14 cellular contexts compared by ENCODE assay signal in the genomic region with DNA sequence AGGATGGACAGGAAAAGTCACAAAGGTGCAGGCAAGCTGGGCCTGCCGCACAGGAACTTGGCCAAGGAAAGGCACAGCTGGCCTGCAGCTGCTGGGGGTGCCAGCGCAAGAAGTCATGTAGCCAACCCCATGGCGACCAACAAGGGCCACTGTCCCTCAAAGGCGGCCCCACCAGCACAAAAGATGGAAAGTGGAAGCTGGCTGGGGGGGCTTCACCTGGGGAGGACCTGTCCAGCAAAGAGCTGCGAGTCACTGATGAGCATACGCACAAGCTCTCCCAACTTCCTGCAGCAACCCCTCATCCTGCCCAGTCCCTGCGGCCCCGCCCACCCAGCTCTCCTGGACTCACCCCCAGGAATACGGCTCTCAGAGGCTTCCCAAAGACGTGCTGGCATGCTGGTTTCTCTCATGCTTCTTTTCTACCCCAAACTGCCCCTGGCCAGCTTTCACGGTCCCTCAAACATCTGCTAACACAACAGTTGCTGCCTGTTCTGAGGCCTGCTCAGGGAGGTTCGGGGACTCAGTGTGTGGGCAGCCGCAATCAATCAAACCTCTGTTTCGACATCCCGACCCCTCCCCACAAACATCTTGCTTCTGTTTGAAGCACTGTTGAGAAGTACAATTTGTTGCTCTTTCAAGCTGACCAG.
DNase-seq lines count a peak whose midpoint lies in the region; ATAC-seq and TF ChIP-seq lines count a peak whose summit lies in the region.
"Had no signal": no experiment of that assay in that cellular context is flagged by ENCODE, and none has a peak within 500 bp of the region (broad histone marks: within the 10 kb centered on the region; RNA-seq: fewer than 3 reads in every experiment).

No MANE protein-coding gene starts in this region.

- H3K27me3 ChIP-seq in esophagus muscularis mucosa = no peaks in the 10 kb centered on the region

- no peak for TF ChIP-seq POLR2A in esophagus muscularis mucosa (IDR thresholded peaks at IDR 0.05; ENCODE audit: low read depth)

- H3K4me3 Mint-ChIP-seq in T-helper 17 cell (peak overlapping the region; percentile 89), glutamatergic neuron (ENCODE audit: unreplicated experiment) (no peak overlapping the region)

- peak overlapping the region in 11 of 21 experiments; percentile 24 to 85 (median 78) for H3K27ac ChIP-seq in skin epidermis
- no peak overlapping the region for H3K27ac ChIP-seq in esophagus muscularis mucosa (replicated peaks in 1 of 4)

- H3K9me3 ChIP-seq in T-helper 17 cell (ENCODE audit: control insufficient read depth, low read length, poor library complexity, severe bottlenecking) (no peaks in the 10 kb centered on the region), esophagus muscularis mucosa (no peaks in the 10 kb centered on the region)

- H3K4me1 ChIP-seq in esophagus muscularis mucosa = peaks cover 91 to 100% (median 94%) of the 10 kb centered on the region in 4 donors

- H3K9me3 Mint-ChIP-seq in glutamatergic neuron (ENCODE audit: unreplicated experiment) = peaks cover 6% of the 10 kb centered on the region

- WGBS in esophagus muscularis mucosa = 81% methylated on average over 11 of the region's 15 CpGs

- TF ChIP-seq CTCF in glutamatergic neuron (IDR thresholded peaks at IDR 0.05; ENCODE audit: partially characterized antibody, unreplicated experiment) (no peak), esophagus muscularis mucosa (IDR thresholded peaks at IDR 0.05) (no peak)

- H3K27me3 Mint-ChIP-seq in T-helper 17 cell = no peaks in the 10 kb centered on the region
- H3K27me3 Mint-ChIP-seq in glutamatergic neuron (ENCODE audit: unreplicated experiment) = peaks cover 12% of the 10 kb centered on the region

- peaks cover 2 to 17% (median 16%) of the 10 kb centered on the region in 4 donors for H3K36me3 ChIP-seq in esophagus muscularis mucosa

- H3K4me3 ChIP-seq in skin epidermis (no peak overlapping the region), esophagus muscularis mucosa (no peak overlapping the region)
- H3K4me3 ChIP-seq: lung had no signal

- no peak for TF ChIP-seq EP300 in esophagus muscularis mucosa (IDR thresholded peaks at IDR 0.05)

- peak; percentile 66 for DNase-seq in ELF-1 (ENCODE audit: low read depth, low spot score)
- DNase-seq in T-helper 17 cell = no peak
- DNase-seq in glutamatergic neuron = no peak
- no peak for DNase-seq in esophagus muscularis mucosa (ENCODE audit: extremely low spot score)
- DNase-seq: activated CD8-positive, alpha-beta memory T cell treated with anti-CD3 and anti-CD28 coated beads, Interleukin-2, amount 50 U/mL, for 4 hours; aorta; head of caudate nucleus; NCI-H1436; NCI-H524 treated with DMSO at 0.1 percent for 48 hours; stimulated activated CD4-positive, alpha-beta T cell treated with anti-CD3 and anti-CD28 coated beads, Interleukin-4, amount 100 ng/mL, for 24 hours had no signal

- no peak for ATAC-seq in T-helper 17 cell
- no peak for ATAC-seq in GM19395 (IDR thresholded peaks at IDR 0.05; ENCODE audit: unreplicated experiment)
- ATAC-seq in HG02571 (IDR thresholded peaks at IDR 0.05; ENCODE audit: unreplicated experiment) = no peak

- peaks cover 84% of the 10 kb centered on the region for H3K4me1 Mint-ChIP-seq in T-helper 17 cell
- H3K4me1 Mint-ChIP-seq in glutamatergic neuron (ENCODE audit: low read depth, unreplicated experiment) = peaks cover 52% of the 10 kb centered on the region

- H3K36me3 Mint-ChIP-seq in T-helper 17 cell (ENCODE audit: low read depth) (peaks cover 12% of the 10 kb centered on the region), glutamatergic neuron (ENCODE audit: unreplicated experiment) (peaks cover 7% of the 10 kb centered on the region)

- intact Hi-C loops in esophagus muscularis mucosa (cut with DNase I) = no loop called here

- H3K27ac Mint-ChIP-seq in T-helper 17 cell (peak overlapping the region; percentile 96), glutamatergic neuron (ENCODE audit: unreplicated experiment) (peak overlapping the region; percentile 89)

Comparison
In these comparisons a context has a peak if more than half of its experiments do, and no peak if none do; other contexts are left out.
1. H3K27ac ChIP-seq: peak in skin epidermis (11 of 21); none in esophagus muscularis mucosa (0 of 4).